In genomic region chr19:13102416-13102665, GRCh38 we compare ENCODE assay signal across 9 cellular contexts. TPM values are rescaled to one million over a fixed set of nuclear protein-coding genes. Genes with fewer than 3 reads are reported as not detected.
A peak's percentile ranks its signal among the peaks of the same experiment; 100 is the strongest.
DNase-seq lines count a peak whose midpoint lies in the region; ATAC-seq, FAIRE-seq and TF ChIP-seq lines count a peak whose summit lies in the region.
"Had no signal": no experiment of that assay in that cellular context is flagged by ENCODE, and none has a peak within 500 bp of the region (broad histone marks: within the 10 kb centered on the region; RNA-seq: fewer than 3 reads in every experiment).

No MANE protein-coding gene starts in this region.

- no peak overlapping the region for H2BK15ac ChIP-seq in H9 (ENCODE audit: low read depth, low read length)

- H3K23me2 ChIP-seq in H9 (ENCODE audit: insufficient read length, low read depth, low read length, poor library complexity, severe bottlenecking) = peaks cover 3% of the 10 kb centered on the region

- no peak overlapping the region for H2BK120ac ChIP-seq in H9 (ENCODE audit: low read depth, low read length, poor library complexity, severe bottlenecking)

- no peak for TF ChIP-seq EP300 in GM12878 (IDR thresholded peaks at IDR 0.05; ENCODE audit: borderline replicate concordance in 1 of 2, control insufficient read depth in 1 of 2, low read depth in 2 of 2, low read length in 2 of 2)

- no peak overlapping the region for H4K8ac ChIP-seq in H9 (replicated peaks; ENCODE audit: insufficient read length, low read depth, low read length)

- H3K18ac ChIP-seq in H9 (ENCODE audit: insufficient read length, low read depth, low read length) = no peak overlapping the region

- H3K4me2 ChIP-seq in H9 (ENCODE audit: insufficient read depth, insufficient read length, low read length) (peak overlapping the region; percentile 20), GM12878 (ENCODE audit: control insufficient read depth, insufficient read depth) (peak overlapping the region; percentile 99)
- H3K4me2 ChIP-seq: KMS-11 had no signal

- no peak overlapping the region for H3K4ac ChIP-seq in H9 (ENCODE audit: low read depth, low read length)

- H3K36me3 Mint-ChIP-seq in H9 (ENCODE audit: insufficient read depth in 1 of 3, low read depth in 3 of 3) (peaks cover 2 to 3% (median 3%) of the 10 kb centered on the region in 3 experiments), mesothelial cell of epicardium (peaks cover 3% of the 10 kb centered on the region)

- H3K9ac ChIP-seq in H9 (ENCODE audit: extremely low read depth, insufficient read length, low read length) (no peak overlapping the region), GM12878 (ENCODE audit: control insufficient read depth, insufficient read depth, low read length) (peak overlapping the region; percentile 59)
- H3K9ac ChIP-seq: KMS-11 had no signal

- H3K9me3 ChIP-seq in H9 (ENCODE audit: control insufficient read depth, low read depth, low read length) (no peaks in the 10 kb centered on the region), GM12878 (replicated peaks; ENCODE audit: control insufficient read depth, insufficient read depth, low read length) (no peaks in the 10 kb centered on the region; the same call in 2 of the 3 replicates)

- no peak for TF ChIP-seq CTCF in 22Rv1 (IDR thresholded peaks at IDR 0.05)
- no peak for TF ChIP-seq CTCF in H9 (conservative IDR thresholded peaks at IDR 0.05)
- TF ChIP-seq CTCF in GM12878 (IDR thresholded peaks at IDR 0.05 in 2 of 3, conservative IDR thresholded peaks at IDR 0.05 in 1 of 3; ENCODE audit: control insufficient read depth in 2 of 3, extremely low read depth in 1 of 3, insufficient read depth in 1 of 3, low read depth in 3 of 3, low read length in 3 of 3) = no peak
- TF ChIP-seq CTCF in mesothelial cell of epicardium (IDR thresholded peaks at IDR 0.05; ENCODE audit: unreplicated experiment) = no peak

- H3K9me3 Mint-ChIP-seq in H9 (peaks cover 3 to 7% of the 10 kb centered on the region in 2 experiments; a peak in 3 of 5 replicates), mesothelial cell of epicardium (no peaks in the 10 kb centered on the region)

- ATAC-seq in GM12878 = peak; percentile 24
- no peak for ATAC-seq in HG03095 (IDR thresholded peaks at IDR 0.05; ENCODE audit: unreplicated experiment)

- TF ChIP-seq RAD21 in GM12878 (IDR thresholded peaks at IDR 0.05; ENCODE audit: insufficient read depth, low read depth, low read length) = no peak

- TF ChIP-seq POLR2A in GM12878 (IDR thresholded peaks at IDR 0.05; ENCODE audit: low read depth, low read length) = no peak

- H3K4me3 ChIP-seq in GM12878 = peak overlapping the region; percentile 57; the same call in 1 of the 2 replicates

- RAD21 ChIA-PET in GM12878 (lab: Charles Lee; ENCODE audit: unreplicated experiment) = no interaction called here

- H3K4me1 ChIP-seq in H9 (ENCODE audit: insufficient read depth, low read length) (no peaks in the 10 kb centered on the region), GM12878 (ENCODE audit: control insufficient read depth, insufficient read depth, low read length) (peaks cover 50% of the 10 kb centered on the region)

- H3K27me3 ChIP-seq in H9 (ENCODE audit: insufficient read depth, low read length) (peaks cover 29% of the 10 kb centered on the region; the same call in 1 of the 2 replicates), GM12878 (replicated peaks in 1 of 2; ENCODE audit: control insufficient read depth in 2 of 2, insufficient read depth in 2 of 2, low read length in 1 of 2) (peaks cover 2% of the 10 kb centered on the region in 2 experiments)

- POLR2A ChIA-PET in GM12878 (lab: Charles Lee) = interaction anchor here (1.0 kb wide), 1 partner anchor 50 kb away, joined by 3 read pairs; no protein-coding TSS in a partner anchor

- no peak overlapping the region for H2AFZ ChIP-seq in H9 (ENCODE audit: low read length)
- H2AFZ ChIP-seq in GM12878 (ENCODE audit: control insufficient read depth, low read depth, low read length) = peak overlapping the region; percentile 56; the same call in 1 of the 2 replicates

- WGBS in H9 (ENCODE audit: extremely low coverage, insufficient read length, low lambda C conversion rate) = no CpG with 5 or more reads among the region's 7 CpGs
- WGBS in GM12878 (ENCODE audit: insufficient coverage, insufficient replicate concordance, low lambda C conversion rate, missing lambda C conversion rate) = 3% methylated on average over 7 of the region's 7 CpGs

- no peak for FAIRE-seq in GM12878 (lab: Jason Lieb, UNC)

- H3K27ac Mint-ChIP-seq in H9 = no peak overlapping the region
- no peak overlapping the region for H3K27ac Mint-ChIP-seq in mesothelial cell of epicardium

- BruUV-seq in GM12878 (replicated peaks; lab: Mats Ljungman, UMichigan) = no TSS peak

- no peak overlapping the region for H2AK5ac ChIP-seq in H9 (ENCODE audit: insufficient read length, low read length)

- no peak overlapping the region for H4K91ac ChIP-seq in H9 (ENCODE audit: insufficient read length, low read depth, low read length)

- in situ Hi-C loops in GM12878 (cut with MboI) = no loop called here

- H2BK5ac ChIP-seq in H9 (ENCODE audit: insufficient read length, low read length) = no peak overlapping the region

- H3K4me1 Mint-ChIP-seq in H9 = peaks cover 14 to 24% of the 10 kb centered on the region in 2 experiments
- peaks cover 12% of the 10 kb centered on the region for H3K4me1 Mint-ChIP-seq in mesothelial cell of epicardium

- no peak overlapping the region for H4K5ac ChIP-seq in H9 (ENCODE audit: insufficient read length, low read depth, low read length)

- no peak overlapping the region for H3K23ac ChIP-seq in H9 (ENCODE audit: insufficient read length, low read depth, low read length)

- CTCF ChIA-PET in GM12878 (lab: Yijun Ruan, JAX) = interaction anchor here (0.6 to 1.6 kb wide), 2 partner anchors 85 to 159 kb away, joined by 3 to 6 read pairs; no protein-coding TSS in a partner anchor

- H3K4me3 Mint-ChIP-seq in H9 = peak overlapping the region; percentile 7 to 26; a peak in 2 of 5 replicates
- H3K4me3 Mint-ChIP-seq in mesothelial cell of epicardium = peak overlapping the region; percentile 41

- intact Hi-C loops in GM12878 (cut with micrococcal nuclease; ENCODE audit: unreplicated experiment) = loop anchor here (5.0 kb wide), 2 partner anchors 50 to 160 kb away; partner anchors contain the start of genes IER2 and STX10

- H3K27me3 Mint-ChIP-seq in H9 (ENCODE audit: low read depth) = peaks cover 53% of the 10 kb centered on the region
- peaks cover 46% of the 10 kb centered on the region for H3K27me3 Mint-ChIP-seq in mesothelial cell of epicardium (ENCODE audit: low read depth)

- H4K20me1 ChIP-seq in H9 (ENCODE audit: control insufficient read depth, insufficient read depth, insufficient read length) = peaks cover 3% of the 10 kb centered on the region
- H4K20me1 ChIP-seq in GM12878 (ENCODE audit: control insufficient read depth, insufficient read depth) = no peaks in the 10 kb centered on the region

- SMC1A ChIA-PET in GM12878 (lab: Charles Lee; ENCODE audit: uncharacterized antibody, unreplicated experiment) = no interaction called here

- H3K79me2 ChIP-seq in H9 (ENCODE audit: insufficient read depth, low read length) (no peaks in the 10 kb centered on the region), GM12878 (ENCODE audit: control insufficient read depth, insufficient read depth, low read length) (peaks cover 5% of the 10 kb centered on the region; the same call in 1 of the 2 replicates)

- peaks cover 0 to 1% of the 10 kb centered on the region in 2 experiments; a peak in 1 of 4 replicates for H3K36me3 ChIP-seq in GM12878 (ENCODE audit: control insufficient read depth in 2 of 2, insufficient read depth in 2 of 2, low read length in 1 of 2)

- H2BK20ac ChIP-seq in H9 (ENCODE audit: low read depth, low read length, poor library complexity, severe bottlenecking) = no peak overlapping the region

- DNase-seq in H9 (no peak), GM12878 (ENCODE audit: low read depth, low spot score) (no peak), mesothelial cell of epicardium (ENCODE audit: low spot score in 2 of 2, unreplicated experiment in 2 of 2) (no peak), EL (no peak), hippocampal formation (lab: John Stamatoyannopoulos, UW) (no peak)
- DNase-seq in stimulated activated CD4-positive, alpha-beta T cell treated with anti-CD3 and anti-CD28 coated beads, Interleukin-15, amount 100 ng/mL, for 24 hours = no peak

- no peak overlapping the region for H3K56ac ChIP-seq in H9 (ENCODE audit: insufficient read length, low read depth, low read length)

- H3T11ph ChIP-seq in H9 (ENCODE audit: low read length) = no peak overlapping the region

- H2BK12ac ChIP-seq in H9 (ENCODE audit: insufficient read length, low read depth, low read length) = no peak overlapping the region

- no peak overlapping the region; the same call in 1 of the 2 replicates for H3K14ac ChIP-seq in H9 (ENCODE audit: insufficient read depth, low read length)

- no peaks in the 10 kb centered on the region for H3K79me1 ChIP-seq in H9 (ENCODE audit: insufficient read depth, low read depth, low read length, poor library complexity, severe bottlenecking)

- H3K27ac ChIP-seq in 22Rv1 = peak overlapping the region; percentile 33
- no peak overlapping the region for H3K27ac ChIP-seq in H9 (ENCODE audit: insufficient read length, low read depth, low read length)
- H3K27ac ChIP-seq in GM12878 (ENCODE audit: control insufficient read depth, insufficient read depth) = peak overlapping the region; percentile 90
- H3K27ac ChIP-seq: KMS-11 had no signal

RNA-seq across cellular contexts. Expression of gene LYL1, which starts 0.3 kb away (rescaled TPM):
- 0.63 and 0.86 TPM in 2 replicates for total RNA-seq in H9 (2021)
- total RNA-seq in GM12878 (2013; cell fraction: nucleolus; rRNA removed) = 13.0 and 16.6 TPM in 2 replicates
- total RNA-seq in GM12878 (2014; rRNA removed) = 29.3 and 34.8 TPM in 2 replicates
- 5.8 and 5.9 TPM in 2 replicates for total RNA-seq in GM12878 (2014; rRNA removed; fragmentation: Illumina TruSeq; extraction: Trizol)
- 27.4 and 30.0 TPM in 2 replicates for total RNA-seq in GM12878 (2021)
- 0.52 TPM for polyA plus RNA-seq in GM12878 (2011; ENCODE audit: low read depth)
- 0.56 and 0.62 TPM in 2 replicates for polyA plus RNA-seq in GM12878 (2011; rRNA removed)
- 0.84 and 1.5 TPM in 2 replicates for polyA plus RNA-seq in GM12878 (2011; cell fraction: cytosol; rRNA removed)
- 1.7 and 2.5 TPM in 2 replicates for polyA plus RNA-seq in GM12878 (2011; cell fraction: nucleus; rRNA removed)
- 6.5 and 9.4 TPM in 2 replicates for polyA plus RNA-seq in GM12878 (2012)
- polyA plus RNA-seq in GM12878 (2014; fragmentation: Illumina TruSeq; extraction: Trizol) = 1.3 and 2.4 TPM in 2 replicates
- under 1 TPM; 0.10 to 0.77 TPM for polyA plus RNA-seq in GM12878 (2014; fragmentation: Nextera tagmentation; extraction: Ambion mirVana)
- polyA plus RNA-seq in GM12878 (2014; rRNA removed) = 25.1 and 30.8 TPM in 2 replicates
- polyA plus RNA-seq in GM12878 (2016; fragmentation: Nextera tagmentation; extraction: Ambion mirVana) = 1 to 10 TPM; 3.1 to 8.0 TPM
- 0.59 and 1.1 TPM in 2 replicates for polyA minus RNA-seq in GM12878 (2011; rRNA and poly(A)+ RNA removed)
- 1.7 TPM in 1 of 2 replicates, not detected in the other for polyA minus RNA-seq in GM12878 (2011; cell fraction: cytosol; rRNA and poly(A)+ RNA removed)
- 0.73 and 1.8 TPM in 2 replicates for polyA minus RNA-seq in GM12878 (2011; cell fraction: nucleus; rRNA and poly(A)+ RNA removed)
- total RNA-seq in mesothelial cell of epicardium = 3.4 to 4.0 TPM (median 3.8 TPM) in 3 replicates

RNA-seq across cellular contexts. Expression of gene TRMT1, which starts 14.2 kb away (rescaled TPM):
- total RNA-seq in H9 (2021) (92.8 and 95.7 TPM in 2 replicates), GM12878 (2014; rRNA removed) (33.7 and 37.0 TPM in 2 replicates), GM12878 (2014; rRNA removed; fragmentation: Illumina TruSeq; extraction: Trizol) (16.1 and 18.8 TPM in 2 replicates), GM12878 (2021) (51.4 and 53.1 TPM in 2 replicates), mesothelial cell of epicardium (53.9 to 58.6 TPM (median 57.0 TPM) in 3 replicates)
- 57.7 and 66.1 TPM in 2 replicates for total RNA-seq in GM12878 (2013; cell fraction: nucleolus; rRNA removed)
- 15.2 TPM for polyA plus RNA-seq in GM12878 (2011; ENCODE audit: low read depth)
- polyA plus RNA-seq in GM12878 (2011; rRNA removed) (18.4 and 29.5 TPM in 2 replicates), GM12878 (2014; fragmentation: Illumina TruSeq; extraction: Trizol) (11.3 and 32.5 TPM in 2 replicates), GM12878 (2014; fragmentation: Nextera tagmentation; extraction: Ambion mirVana) (1 to 10 TPM; 3.4 to 4.5 TPM), GM12878 (2014; rRNA removed) (64.7 and 68.8 TPM in 2 replicates), GM12878 (2016; fragmentation: Nextera tagmentation; extraction: Ambion mirVana) (10 to 100 TPM; 52.6 to 56.3 TPM)
- 43.7 and 65.4 TPM in 2 replicates for polyA plus RNA-seq in GM12878 (2011; cell fraction: cytosol; rRNA removed)
- polyA plus RNA-seq in GM12878 (2011; cell fraction: nucleus; rRNA removed) = 346 and 425 TPM in 2 replicates
- polyA plus RNA-seq in GM12878 (2012) = 31.0 and 36.9 TPM in 2 replicates
- 17.3 and 34.2 TPM in 2 replicates for polyA minus RNA-seq in GM12878 (2011; rRNA and poly(A)+ RNA removed)
- polyA minus RNA-seq in GM12878 (2011; cell fraction: cytosol; rRNA and poly(A)+ RNA removed) = 17.8 and 33.2 TPM in 2 replicates
- 36.4 and 46.4 TPM in 2 replicates for polyA minus RNA-seq in GM12878 (2011; cell fraction: nucleus; rRNA and poly(A)+ RNA removed)

RNA-seq across cellular contexts. Expression of gene NACC1, which starts 15.7 kb away (rescaled TPM):
- total RNA-seq in H9 (2021) (198 and 210 TPM in 2 replicates), GM12878 (2014; rRNA removed) (53.0 and 68.5 TPM in 2 replicates), GM12878 (2014; rRNA removed; fragmentation: Illumina TruSeq; extraction: Trizol) (16.2 and 19.6 TPM in 2 replicates), GM12878 (2021) (116 and 120 TPM in 2 replicates), mesothelial cell of epicardium (63.0 to 76.4 TPM (median 74.5 TPM) in 3 replicates)
- 33.8 and 36.7 TPM in 2 replicates for total RNA-seq in GM12878 (2013; cell fraction: nucleolus; rRNA removed)
- 14.2 TPM for polyA plus RNA-seq in GM12878 (2011; ENCODE audit: low read depth)
- polyA plus RNA-seq in GM12878 (2011; rRNA removed) (9.4 and 32.3 TPM in 2 replicates), GM12878 (2014; fragmentation: Illumina TruSeq; extraction: Trizol) (6.1 and 18.8 TPM in 2 replicates), GM12878 (2014; fragmentation: Nextera tagmentation; extraction: Ambion mirVana) (under 1 TPM; 0.18 to 0.27 TPM), GM12878 (2014; rRNA removed) (86.1 and 89.6 TPM in 2 replicates), GM12878 (2016; fragmentation: Nextera tagmentation; extraction: Ambion mirVana) (1 to 10 TPM; 2.0 to 3.0 TPM)
- 75.3 and 119 TPM in 2 replicates for polyA plus RNA-seq in GM12878 (2011; cell fraction: cytosol; rRNA removed)
- 75.5 and 139 TPM in 2 replicates for polyA plus RNA-seq in GM12878 (2011; cell fraction: nucleus; rRNA removed)
- polyA plus RNA-seq in GM12878 (2012) = 32.6 and 35.0 TPM in 2 replicates
- polyA minus RNA-seq in GM12878 (2011; rRNA and poly(A)+ RNA removed) = 74.5 and 114 TPM in 2 replicates
- 50.9 and 52.6 TPM in 2 replicates for polyA minus RNA-seq in GM12878 (2011; cell fraction: cytosol; rRNA and poly(A)+ RNA removed)
- 12.9 and 21.6 TPM in 2 replicates for polyA minus RNA-seq in GM12878 (2011; cell fraction: nucleus; rRNA and poly(A)+ RNA removed)

RNA-seq across cellular contexts. Expression of gene STX10, which starts 47.8 kb away (rescaled TPM):
- 39.4 and 40.5 TPM in 2 replicates for total RNA-seq in H9 (2021)
- total RNA-seq in GM12878 (2013; cell fraction: nucleolus; rRNA removed) = 13.8 and 18.2 TPM in 2 replicates
- 56.2 and 59.0 TPM in 2 replicates for total RNA-seq in GM12878 (2014; rRNA removed)
- 36.3 and 38.4 TPM in 2 replicates for total RNA-seq in GM12878 (2014; rRNA removed; fragmentation: Illumina TruSeq; extraction: Trizol)
- total RNA-seq in GM12878 (2021) = 57.0 and 59.2 TPM in 2 replicates
- 20.8 TPM for polyA plus RNA-seq in GM12878 (2011; ENCODE audit: low read depth)
- 32.1 and 47.5 TPM in 2 replicates for polyA plus RNA-seq in GM12878 (2011; rRNA removed)
- polyA plus RNA-seq in GM12878 (2011; cell fraction: cytosol; rRNA removed) = 62.2 and 75.9 TPM in 2 replicates
- 132 and 139 TPM in 2 replicates for polyA plus RNA-seq in GM12878 (2011; cell fraction: nucleus; rRNA removed)
- 38.6 and 38.9 TPM in 2 replicates for polyA plus RNA-seq in GM12878 (2012)
- 7.4 and 33.7 TPM in 2 replicates for polyA plus RNA-seq in GM12878 (2014; fragmentation: Illumina TruSeq; extraction: Trizol)
- 1 to 10 TPM in 1 of 2 experiments, under 1 TPM in 1; 0.56 to 3.7 TPM for polyA plus RNA-seq in GM12878 (2014; fragmentation: Nextera tagmentation; extraction: Ambion mirVana)
- 76.1 and 78.9 TPM in 2 replicates for polyA plus RNA-seq in GM12878 (2014; rRNA removed)
- polyA plus RNA-seq in GM12878 (2016; fragmentation: Nextera tagmentation; extraction: Ambion mirVana) = 10 to 100 TPM; 47.7 to 50.4 TPM
- 21.1 and 22.4 TPM in 2 replicates for polyA minus RNA-seq in GM12878 (2011; rRNA and poly(A)+ RNA removed)
- 15.5 and 18.8 TPM in 2 replicates for polyA minus RNA-seq in GM12878 (2011; cell fraction: cytosol; rRNA and poly(A)+ RNA removed)
- 8.9 TPM in 2 replicates for polyA minus RNA-seq in GM12878 (2011; cell fraction: nucleus; rRNA and poly(A)+ RNA removed)
- total RNA-seq in mesothelial cell of epicardium = 52.7 to 58.4 TPM (median 56.7 TPM) in 3 replicates

RNA-seq across cellular contexts. Expression of gene IER2, which starts 47.9 kb away (rescaled TPM):
- total RNA-seq in H9 (2021) (160 and 165 TPM in 2 replicates), GM12878 (2014; rRNA removed) (26.0 and 31.9 TPM in 2 replicates), GM12878 (2014; rRNA removed; fragmentation: Illumina TruSeq; extraction: Trizol) (9.1 and 9.5 TPM in 2 replicates), GM12878 (2021) (94.5 and 97.2 TPM in 2 replicates), mesothelial cell of epicardium (278 to 284 TPM (median 282 TPM) in 3 replicates)
- total RNA-seq in GM12878 (2013; cell fraction: nucleolus; rRNA removed) = 41.4 and 51.6 TPM in 2 replicates
- 9.8 TPM for polyA plus RNA-seq in GM12878 (2011; ENCODE audit: low read depth)
- polyA plus RNA-seq in GM12878 (2011; rRNA removed) (11.2 and 17.9 TPM in 2 replicates), GM12878 (2014; fragmentation: Illumina TruSeq; extraction: Trizol) (7.7 and 13.2 TPM in 2 replicates), GM12878 (2014; fragmentation: Nextera tagmentation; extraction: Ambion mirVana) (1 to 10 TPM; 2.8 to 9.3 TPM), GM12878 (2014; rRNA removed) (56.0 and 65.3 TPM in 2 replicates), GM12878 (2016; fragmentation: Nextera tagmentation; extraction: Ambion mirVana) (10 to 100 TPM; 75.6 to 81.7 TPM)
- 36.0 and 41.6 TPM in 2 replicates for polyA plus RNA-seq in GM12878 (2011; cell fraction: cytosol; rRNA removed)
- 127 and 170 TPM in 2 replicates for polyA plus RNA-seq in GM12878 (2011; cell fraction: nucleus; rRNA removed)
- polyA plus RNA-seq in GM12878 (2012) = 54.9 and 64.6 TPM in 2 replicates
- polyA minus RNA-seq in GM12878 (2011; rRNA and poly(A)+ RNA removed) = 5.2 and 11.3 TPM in 2 replicates
- polyA minus RNA-seq in GM12878 (2011; cell fraction: cytosol; rRNA and poly(A)+ RNA removed) = 12.3 and 14.0 TPM in 2 replicates
- 35.5 and 63.1 TPM in 2 replicates for polyA minus RNA-seq in GM12878 (2011; cell fraction: nucleus; rRNA and poly(A)+ RNA removed)
